Comparison of ENCODE assay signal across 8 cellular contexts in genomic region chr17:27601069-27601974, GRCh38. TPM values are rescaled to one million over a fixed set of nuclear protein-coding genes. Genes with fewer than 3 reads are reported as not detected.
DNase-seq lines count a peak whose midpoint lies in the region; ATAC-seq and TF ChIP-seq lines count a peak whose summit lies in the region.

No MANE protein-coding gene starts in this region.

- no peaks in the 10 kb centered on the region for H3K79me2 ChIP-seq in Karpas-422 (ENCODE audit: low read length)

- H3K27ac ChIP-seq in Karpas-422 (ENCODE audit: low read length) = no peak overlapping the region
- no peak overlapping the region for H3K27ac ChIP-seq in neuronal stem cell (replicated peaks; ENCODE audit: low read length)

- no peaks in the 10 kb centered on the region for H3K36me3 ChIP-seq in Karpas-422 (ENCODE audit: insufficient read depth, low read length)
- H3K36me3 ChIP-seq in neuronal stem cell (replicated peaks in 1 of 2; ENCODE audit: control insufficient read depth in 2 of 2, insufficient read depth in 2 of 2, low read length in 2 of 2) = peaks cover 8 to 10% of the 10 kb centered on the region in 2 donors

- no peak for ATAC-seq in HG02970 (IDR thresholded peaks at IDR 0.05; ENCODE audit: low FRiP score, unreplicated experiment)

- H3K9me3 ChIP-seq in Karpas-422 (ENCODE audit: low read length) (no peaks in the 10 kb centered on the region), neuronal stem cell (replicated peaks in 1 of 2; ENCODE audit: control insufficient read depth in 2 of 2, insufficient read depth in 1 of 2, low read depth in 1 of 2, low read length in 2 of 2) (no peaks in the 10 kb centered on the region)

- TF ChIP-seq CTCF in fibroblast of villous mesenchyme (IDR thresholded peaks at IDR 0.05; ENCODE audit: insufficient read depth, low read depth, low read length) = peak; percentile 93

- H3K4me3 ChIP-seq in Karpas-422 (ENCODE audit: low read length) = no peak overlapping the region
- no peak overlapping the region for H3K4me3 ChIP-seq in fibroblast of villous mesenchyme (ENCODE audit: low read depth, low read length)
- H3K4me3 ChIP-seq in neuronal stem cell (ENCODE audit: low read length in 2 of 2) = no peak overlapping the region

- H3K23ac ChIP-seq in neuronal stem cell (ENCODE audit: low read depth, low read length, poor library complexity) = no peak overlapping the region

- DNase-seq in DMS153 (lab: John Stamatoyannopoulos, UW) (peak; percentile 59), Karpas-422 (peak; percentile 92), SHP77 treated with DMSO at 0.1 percent for 48 hours (lab: John Stamatoyannopoulos, UW) (peak; percentile 29), fibroblast of villous mesenchyme (ENCODE audit: low read depth) (peak; percentile 87), neuronal stem cell (ENCODE audit: low spot score) (peak; percentile 82), superior temporal gyrus (ENCODE audit: extremely low spot score) (peak; percentile 97)
- DNase-seq in activated T-helper 9 cell treated with anti-CD3 and anti-CD28 coated beads, Interleukin-2, amount 50 U/mL, for 16 hours (ENCODE audit: low read depth) = peak; percentile 64

- H2BK15ac ChIP-seq in neuronal stem cell (ENCODE audit: low read length) = no peak overlapping the region

- no peaks in the 10 kb centered on the region for H3K79me1 ChIP-seq in neuronal stem cell (ENCODE audit: low read depth, low read length)

- WGBS in neuronal stem cell (ENCODE audit: extremely low coverage in 2 of 2, insufficient read length in 2 of 2, insufficient replicate concordance in 1 of 2), 2 donors = no CpG with 5 or more reads among the region's 11 CpGs

- H2AFZ ChIP-seq in Karpas-422 (ENCODE audit: low read length) (no peak overlapping the region), neuronal stem cell (ENCODE audit: low read length) (no peak overlapping the region)

- no peaks in the 10 kb centered on the region for H3K27me3 ChIP-seq in Karpas-422 (ENCODE audit: low read length)
- H3K27me3 ChIP-seq in neuronal stem cell (ENCODE audit: control insufficient read depth in 3 of 3, insufficient read depth in 3 of 3, low read depth in 1 of 3, low read length in 3 of 3) = no peaks in the 10 kb centered on the region

- no peak overlapping the region for H3K18ac ChIP-seq in neuronal stem cell (ENCODE audit: low read length)

- no peak overlapping the region for H2BK5ac ChIP-seq in neuronal stem cell (ENCODE audit: low read length)

- H4K91ac ChIP-seq in neuronal stem cell (ENCODE audit: low read depth, low read length, poor library complexity) = no peak overlapping the region

- H3K4me2 ChIP-seq in Karpas-422 (ENCODE audit: low read depth, low read length, poor library complexity, severe bottlenecking) (no peak overlapping the region), neuronal stem cell (ENCODE audit: insufficient read depth, low read length, poor library complexity, severe bottlenecking) (no peak overlapping the region)

- H2BK12ac ChIP-seq in neuronal stem cell (ENCODE audit: low read length) = no peak overlapping the region

- no peak overlapping the region for H2BK120ac ChIP-seq in neuronal stem cell (ENCODE audit: low read depth, low read length)

- H4K20me1 ChIP-seq in Karpas-422 (ENCODE audit: insufficient read depth, low read depth, low read length) = peaks cover 3% of the 10 kb centered on the region; the same call in 1 of the 2 replicates

- no peaks in the 10 kb centered on the region for H3K4me1 ChIP-seq in Karpas-422 (ENCODE audit: low read length)
- H3K4me1 ChIP-seq in neuronal stem cell (ENCODE audit: control insufficient read depth in 2 of 2, insufficient read depth in 1 of 2, low read depth in 1 of 2, low read length in 2 of 2) = no peaks in the 10 kb centered on the region

- H3K9me2 ChIP-seq in Karpas-422 (replicated peaks; ENCODE audit: insufficient read depth, low read length) = no peaks in the 10 kb centered on the region

- no peak overlapping the region for H3K4ac ChIP-seq in neuronal stem cell (ENCODE audit: low read length)

- no peak overlapping the region for H3K9ac ChIP-seq in Karpas-422 (ENCODE audit: low read length)
- H3K9ac ChIP-seq in neuronal stem cell (ENCODE audit: low read depth, low read length, poor library complexity) = no peak overlapping the region

- no peak overlapping the region for H4K8ac ChIP-seq in neuronal stem cell (ENCODE audit: low read depth, low read length)

- H2AK5ac ChIP-seq in neuronal stem cell (ENCODE audit: low read depth, low read length) = no peak overlapping the region

- no peak overlapping the region for H3K14ac ChIP-seq in neuronal stem cell (ENCODE audit: low read length)

RNA-seq across cellular contexts. Expression of gene LGALS9, which starts 29.7 kb away (rescaled TPM):
- total RNA-seq in Karpas-422 (2014; rRNA removed; shearing (Covaris generic); ENCODE audit: low replicate concordance) = 3.6 and 5.4 TPM in 2 replicates
- total RNA-seq in fibroblast of villous mesenchyme = 1.7 and 2.3 TPM in 2 replicates
- 1.3 TPM for polyA plus RNA-seq in neuronal stem cell (2013, experiment 1 of 2)
- 1.8 TPM for polyA plus RNA-seq in neuronal stem cell (2013, experiment 2 of 2)

Comparison
In these comparisons a context has a peak if more than half of its experiments do, and no peak if none do; other contexts are left out.
1. DNase-seq: peak in every context shown above with its lines; median percentile 97 in superior temporal gyrus; 92 in Karpas-422; 87 in fibroblast of villous mesenchyme; 82 in neuronal stem cell; 64 in activated T-helper 9 cell treated with anti-CD3 and anti-CD28 coated beads, Interleukin-2, amount 50 U/mL, for 16 hours; 59 in DMS153; 29 in SHP77 treated with DMSO at 0.1 percent for 48 hours.